8 cellular contexts compared by ENCODE assay signal in the genomic region with DNA sequence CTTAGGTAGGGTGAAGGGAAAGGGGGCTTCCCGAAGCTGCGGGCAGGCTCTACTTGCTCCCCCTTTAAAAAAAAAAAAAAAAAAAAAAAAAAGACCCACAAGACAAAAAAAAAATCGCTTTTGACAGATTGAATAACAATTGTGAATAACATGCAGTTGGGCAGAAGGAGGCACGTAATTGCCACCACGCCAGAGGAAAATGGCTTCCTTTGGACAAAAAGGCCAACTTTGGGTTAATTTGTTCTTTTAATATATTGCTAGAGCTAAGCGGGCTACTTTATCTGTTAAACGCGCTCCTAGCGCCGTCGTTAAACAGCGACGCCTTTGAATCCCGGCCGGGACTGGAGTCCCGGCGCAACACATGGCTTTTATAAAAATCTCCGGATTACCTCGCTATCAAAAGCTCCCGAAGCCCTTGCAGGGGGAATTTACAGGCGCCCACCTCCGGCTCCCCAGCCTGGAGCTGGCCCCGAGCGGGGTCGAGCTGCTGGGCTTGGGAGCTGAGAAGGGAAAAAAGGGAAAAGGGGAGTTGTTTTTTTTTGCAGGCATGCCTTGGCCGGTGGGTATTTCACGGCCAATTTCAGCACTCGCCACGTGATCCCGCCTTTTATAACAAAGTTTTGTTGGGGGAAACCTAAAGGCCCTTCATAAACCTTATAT. TPM values are rescaled to one million over a fixed set of nuclear protein-coding genes. Genes with fewer than 3 reads are reported as not detected.
DNase-seq lines count a peak whose midpoint lies in the region; ATAC-seq, FAIRE-seq and TF ChIP-seq lines count a peak whose summit lies in the region.

No MANE protein-coding gene starts in this region.

- H2BK120ac ChIP-seq in H1 (replicated peaks; ENCODE audit: low read depth, low read length), result no peak overlapping the region

- H2AK5ac ChIP-seq in H1 (ENCODE audit: low read depth, low read length), result no peak overlapping the region

- no peak overlapping the region for H3K18ac ChIP-seq in H1 (ENCODE audit: extremely low read depth, low read length)

- H3K79me1 ChIP-seq in H1 (ENCODE audit: low read depth, low read length), result no peaks in the 10 kb centered on the region

- no peaks in the 10 kb centered on the region; a peak in 1 of 4 replicates for H3K9me3 ChIP-seq in H1 (ENCODE audit: insufficient read depth in 2 of 2, low read depth in 1 of 2, low read length in 1 of 2)

- FAIRE-seq in H1 (lab: Jason Lieb, UNC), result no peak

- no peaks in the 10 kb centered on the region for H3K23me2 ChIP-seq in H1 (ENCODE audit: low read depth, low read length)

- H2BK20ac ChIP-seq in H1 (ENCODE audit: low read length), result no peak overlapping the region

- no peak overlapping the region for H2AFZ ChIP-seq in H1 (ENCODE audit: low read length)

- H3K56ac ChIP-seq in H1 (replicated peaks; ENCODE audit: insufficient read length, low read depth, low read length), result no peak overlapping the region

- H3K14ac ChIP-seq in H1 (ENCODE audit: insufficient read length), result no peak overlapping the region

- H3K9ac ChIP-seq in H1 (replicated peaks in 1 of 4; ENCODE audit: extremely low read depth in 1 of 4, low read depth in 3 of 4, low read length in 3 of 4), result no peak overlapping the region

- TF ChIP-seq POLR2A in H1 (IDR thresholded peaks at IDR 0.05; ENCODE audit: control extremely low read depth in 1 of 2, low read depth in 2 of 2, low read length in 2 of 2), result no peak

- H2BK12ac ChIP-seq in H1 (ENCODE audit: low read depth, low read length), result no peak overlapping the region

- no peak for ATAC-seq in GM21447 (IDR thresholded peaks at IDR 0.05; ENCODE audit: unreplicated experiment)

- DNase-seq in GM03348 (ENCODE audit: low spot score), result peak; percentile 46
- DNase-seq in NCI-H69 (lab: John Stamatoyannopoulos, UW), result peak; percentile 74
- peak in 1 of 2 experiments; percentile 49 for DNase-seq in H1 (ENCODE audit: low read depth in 1 of 2, low spot score in 2 of 2)
- DNase-seq in retina, result peak; percentile 76
- DNase-seq in kidney glomerular epithelial cell (lab: John Stamatoyannopoulos, UW), result no peak
- no peak for DNase-seq in hippocampal formation (lab: John Stamatoyannopoulos, UW)
- no peak for DNase-seq in stimulated activated CD4-positive, alpha-beta T cell treated with anti-CD3 and anti-CD28 coated beads, Interleukin-2, amount 100 ng/mL, for 48 hours

- TF ChIP-seq EP300 in H1 (IDR thresholded peaks at IDR 0.05; ENCODE audit: borderline replicate concordance in 1 of 2, low read depth in 2 of 2, low read length in 2 of 2), result no peak

- H3K4me2 ChIP-seq in H1 (ENCODE audit: insufficient read depth in 1 of 2, low read depth in 2 of 2, low read length in 2 of 2), result peak overlapping the region in 1 of 2 experiments; percentile 33; a peak in 1 of 4 replicates

- no peak for TF ChIP-seq RAD21 in H1 (IDR thresholded peaks at IDR 0.05 in 1 of 2, conservative IDR thresholded peaks at IDR 0.05 in 1 of 2; ENCODE audit: low read depth in 2 of 2, low read length in 2 of 2)

- no peak overlapping the region for H3K4ac ChIP-seq in H1 (replicated peaks; ENCODE audit: insufficient read length, low read depth, low read length)

- no peak for TF ChIP-seq CTCF in H1 (IDR thresholded peaks at IDR 0.05; ENCODE audit: control extremely low read depth in 1 of 3, insufficient read depth in 1 of 3, low read depth in 1 of 3, low read length in 3 of 3)

- peak overlapping the region in 1 of 4 experiments; percentile 27; a peak in 2 of 8 replicates for H3K4me3 ChIP-seq in H1 (ENCODE audit: extremely low read depth in 1 of 4, insufficient read depth in 2 of 4, low read depth in 3 of 4, low read length in 4 of 4)

- H4K91ac ChIP-seq in H1 (replicated peaks; ENCODE audit: insufficient read length, low read length), result no peak overlapping the region

- no peak overlapping the region for H3K27ac ChIP-seq in H1 (ENCODE audit: low read depth, low read length)

- H3K79me2 ChIP-seq in H1 (ENCODE audit: control insufficient read depth in 1 of 2, insufficient read depth in 2 of 2, low read length in 2 of 2), result no peaks in the 10 kb centered on the region

- POLR2A ChIA-PET in H1 (lab: Charles Lee; ENCODE audit: partially characterized antibody), result interaction anchor here (1.2 kb wide), 1 partner anchor 64 kb away, joined by 3 read pairs; no protein-coding TSS in a partner anchor

- no peak overlapping the region for H4K5ac ChIP-seq in H1 (ENCODE audit: insufficient read length, low read depth, low read length)

- H4K8ac ChIP-seq in H1 (ENCODE audit: extremely low read depth, insufficient read depth, low read length), result no peak overlapping the region

- no peak overlapping the region for H3K23ac ChIP-seq in H1 (ENCODE audit: insufficient read length)

- H4K20me1 ChIP-seq in H1 (replicated peaks in 1 of 2; ENCODE audit: control insufficient read depth in 1 of 2, insufficient read depth in 2 of 2, low read length in 2 of 2), result peaks cover 41 to 47% of the 10 kb centered on the region in 2 experiments

- peaks cover 0 to 5% (median 0%) of the 10 kb centered on the region in 4 experiments; a peak in 1 of 8 replicates for H3K36me3 ChIP-seq in H1 (ENCODE audit: control insufficient read depth in 2 of 4, insufficient read depth in 4 of 4, low read length in 3 of 4)

- CTCF ChIA-PET in H1 (lab: Charles Lee; ENCODE audit: partially characterized antibody), result interaction anchor here (0.6 to 9.1 kb wide), 10 partner anchors 9 to 780 kb away, joined by 3 to 64 read pairs (median 4); a partner anchor contains a TSS

- H2BK5ac ChIP-seq in H1 (ENCODE audit: low read depth, low read length), result no peak overlapping the region

- H2BK15ac ChIP-seq in H1 (ENCODE audit: low read length), result no peak overlapping the region

- peaks cover 0 to 21% (median 13%) of the 10 kb centered on the region in 4 experiments; a peak in 6 of 7 replicates for H3K4me1 ChIP-seq in H1 (replicated peaks in 1 of 4; ENCODE audit: control insufficient read depth in 3 of 4, insufficient read depth in 4 of 4, low read length in 3 of 4)

- H3K27me3 ChIP-seq in H1 (replicated peaks in 1 of 4; ENCODE audit: control insufficient read depth in 3 of 4, extremely low read depth in 1 of 4, insufficient read depth in 3 of 4, low read length in 3 of 4), result peaks cover 97 to 100% (median 99%) of the 10 kb centered on the region in 4 experiments

- 7% methylated on average over 29 of the region's 30 CpGs; no CpG with 5 or more reads in 1 of the 2 experiments for WGBS in H1 (ENCODE audit: extremely low coverage in 1 of 2, insufficient coverage in 1 of 2, insufficient read length in 1 of 2, insufficient replicate concordance in 2 of 2, low coverage in 1 of 2, low lambda C conversion rate in 2 of 2, missing lambda C conversion rate in 1 of 2), 2 experiments

RNA-seq across cellular contexts. Expression of a gene that starts 1.2 kb away (rescaled TPM):
- not detected in 2 replicates for total RNA-seq in H1 (2021; fragmentation: NEBNext Ultra II Directional; extraction: Animal tissue kit (Norgen Biotek cat#: 25700))
- polyA plus RNA-seq in H1 (2011; rRNA removed), result not detected in 2 replicates
- polyA plus RNA-seq in H1 (2011; cell fraction: cytosol; rRNA removed), result not detected
- polyA plus RNA-seq in H1 (2011; cell fraction: nucleus; rRNA removed), result not detected
- not detected in 4 replicates for polyA plus RNA-seq in H1 (2012, experiment 1 of 2)
- not detected for polyA plus RNA-seq in H1 (2012, experiment 2 of 2)
- polyA plus RNA-seq in H1 (2013, experiment 1 of 2), result not detected
- not detected for polyA plus RNA-seq in H1 (2013, experiment 2 of 2)
- polyA minus RNA-seq in H1 (2011; rRNA and poly(A)+ RNA removed), result not detected in 2 replicates
- not detected for polyA minus RNA-seq in H1 (2011; cell fraction: cytosol; rRNA and poly(A)+ RNA removed)
- polyA minus RNA-seq in H1 (2011; cell fraction: nucleus; rRNA and poly(A)+ RNA removed), result not detected

RNA-seq across cellular contexts. Expression of a gene that starts 9.7 kb away (rescaled TPM):
- not detected in 2 replicates for total RNA-seq in H1 (2021; fragmentation: NEBNext Ultra II Directional; extraction: Animal tissue kit (Norgen Biotek cat#: 25700))
- not detected in 2 replicates for polyA plus RNA-seq in H1 (2011; rRNA removed)
- polyA plus RNA-seq in H1 (2011; cell fraction: cytosol; rRNA removed), result not detected
- not detected for polyA plus RNA-seq in H1 (2011; cell fraction: nucleus; rRNA removed)
- polyA plus RNA-seq in H1 (2012, experiment 1 of 2), result not detected in 4 replicates
- polyA plus RNA-seq in H1 (2012, experiment 2 of 2), result not detected
- not detected for polyA plus RNA-seq in H1 (2013, experiment 1 of 2)
- not detected for polyA plus RNA-seq in H1 (2013, experiment 2 of 2)
- not detected in 2 replicates for polyA minus RNA-seq in H1 (2011; rRNA and poly(A)+ RNA removed)
- polyA minus RNA-seq in H1 (2011; cell fraction: cytosol; rRNA and poly(A)+ RNA removed), result not detected
- polyA minus RNA-seq in H1 (2011; cell fraction: nucleus; rRNA and poly(A)+ RNA removed), result not detected

RNA-seq across cellular contexts. Expression of a gene that starts 16.1 kb away (rescaled TPM):
- not detected in 2 replicates for total RNA-seq in H1 (2021; fragmentation: NEBNext Ultra II Directional; extraction: Animal tissue kit (Norgen Biotek cat#: 25700))
- not detected in 2 replicates for polyA plus RNA-seq in H1 (2011; rRNA removed)
- not detected for polyA plus RNA-seq in H1 (2011; cell fraction: cytosol; rRNA removed)
- polyA plus RNA-seq in H1 (2011; cell fraction: nucleus; rRNA removed), result not detected
- 0.07 TPM in 1 of 4 replicates, not detected in the others for polyA plus RNA-seq in H1 (2012, experiment 1 of 2)
- not detected for polyA plus RNA-seq in H1 (2012, experiment 2 of 2)
- polyA plus RNA-seq in H1 (2013, experiment 1 of 2), result not detected
- polyA plus RNA-seq in H1 (2013, experiment 2 of 2), result not detected
- not detected in 2 replicates for polyA minus RNA-seq in H1 (2011; rRNA and poly(A)+ RNA removed)
- not detected for polyA minus RNA-seq in H1 (2011; cell fraction: cytosol; rRNA and poly(A)+ RNA removed)
- polyA minus RNA-seq in H1 (2011; cell fraction: nucleus; rRNA and poly(A)+ RNA removed), result not detected

RNA-seq across cellular contexts. Expression of a gene that starts 18.5 kb away (rescaled TPM):
- not detected in 2 replicates for total RNA-seq in H1 (2021; fragmentation: NEBNext Ultra II Directional; extraction: Animal tissue kit (Norgen Biotek cat#: 25700))
- polyA plus RNA-seq in H1 (2011; rRNA removed), result not detected in 2 replicates
- not detected for polyA plus RNA-seq in H1 (2011; cell fraction: cytosol; rRNA removed)
- polyA plus RNA-seq in H1 (2011; cell fraction: nucleus; rRNA removed), result not detected
- not detected in 4 replicates for polyA plus RNA-seq in H1 (2012, experiment 1 of 2)
- polyA plus RNA-seq in H1 (2012, experiment 2 of 2), result not detected
- not detected for polyA plus RNA-seq in H1 (2013, experiment 1 of 2)
- not detected for polyA plus RNA-seq in H1 (2013, experiment 2 of 2)
- polyA minus RNA-seq in H1 (2011; rRNA and poly(A)+ RNA removed), result not detected in 2 replicates
- not detected for polyA minus RNA-seq in H1 (2011; cell fraction: cytosol; rRNA and poly(A)+ RNA removed)
- not detected for polyA minus RNA-seq in H1 (2011; cell fraction: nucleus; rRNA and poly(A)+ RNA removed)

RNA-seq across cellular contexts. Expression of a gene that starts 27.3 kb away (rescaled TPM):
- not detected in 2 replicates for total RNA-seq in H1 (2021; fragmentation: NEBNext Ultra II Directional; extraction: Animal tissue kit (Norgen Biotek cat#: 25700))
- 0.03 TPM in 1 of 2 replicates, not detected in the other for polyA plus RNA-seq in H1 (2011; rRNA removed)
- not detected for polyA plus RNA-seq in H1 (2011; cell fraction: cytosol; rRNA removed)
- not detected for polyA plus RNA-seq in H1 (2011; cell fraction: nucleus; rRNA removed)
- polyA plus RNA-seq in H1 (2012, experiment 1 of 2), result not detected in 4 replicates
- not detected for polyA plus RNA-seq in H1 (2012, experiment 2 of 2)
- polyA plus RNA-seq in H1 (2013, experiment 1 of 2), result 0.02 TPM
- 0.02 TPM for polyA plus RNA-seq in H1 (2013, experiment 2 of 2)
- not detected in 2 replicates for polyA minus RNA-seq in H1 (2011; rRNA and poly(A)+ RNA removed)
- not detected for polyA minus RNA-seq in H1 (2011; cell fraction: cytosol; rRNA and poly(A)+ RNA removed)
- not detected for polyA minus RNA-seq in H1 (2011; cell fraction: nucleus; rRNA and poly(A)+ RNA removed)

Comparison
In these comparisons a context has a peak if more than half of its experiments do, and no peak if none do; other contexts are left out.
1. DNase-seq: peak in GM03348 (single experiment), NCI-H69 (single experiment) and retina (single experiment); none in kidney glomerular epithelial cell (single experiment), hippocampal formation (0 of 2) and stimulated activated CD4-positive, alpha-beta T cell treated with anti-CD3 and anti-CD28 coated beads, Interleukin-2, amount 100 ng/mL, for 48 hours (0 of 2).